25 cellular contexts compared by ENCODE assay signal in the genomic region with DNA sequence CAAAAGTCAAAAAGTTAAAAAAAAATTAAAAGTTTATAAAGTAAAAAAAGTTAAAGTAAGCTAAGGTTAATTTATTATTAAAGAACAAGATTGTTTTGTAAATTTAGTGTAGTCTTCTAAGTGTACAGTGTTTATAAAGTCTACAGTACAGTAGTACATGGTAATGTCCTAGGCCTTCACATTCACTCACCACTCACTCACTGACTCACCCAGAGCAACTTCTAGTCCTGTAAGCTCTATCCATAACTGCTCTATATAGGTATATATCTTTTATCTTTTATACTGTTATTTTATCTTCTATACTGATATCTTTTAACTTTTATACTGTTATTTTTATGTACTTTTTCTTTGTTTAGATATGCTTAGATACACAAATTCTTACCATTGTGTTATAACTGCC.
"Had no signal": no experiment of that assay in that cellular context is flagged by ENCODE, and none has a peak within 500 bp of the region (broad histone marks: within the 10 kb centered on the region; RNA-seq: fewer than 3 reads in every experiment).

No MANE protein-coding gene starts in this region.

- H3K9ac ChIP-seq: neural progenitor cell, parathyroid adenoma had no signal

- H2AFZ ChIP-seq: neural progenitor cell, parathyroid adenoma had no signal

- H3K9me3 ChIP-seq: ovary, psoas muscle, right lobe of liver, sigmoid colon, stomach, thoracic aorta, thyroid gland, tibial nerve, upper lobe of left lung, vagina had no signal

- H3K4me2 ChIP-seq: neural progenitor cell had no signal

- H3K4me3 ChIP-seq: neural progenitor cell, ovary, psoas muscle, right lobe of liver, sigmoid colon, stomach, thoracic aorta, thyroid gland, tibial nerve, upper lobe of left lung, vagina had no signal

- H3K36me3 ChIP-seq: ovary, thoracic aorta, thyroid gland, vagina had no signal

- H3K4me1 ChIP-seq: neural progenitor cell, parathyroid adenoma, right lobe of liver, tibial nerve, upper lobe of left lung had no signal

- H3K27me3 ChIP-seq: neural progenitor cell, ovary, right lobe of liver, sigmoid colon, stomach, thyroid gland, tibial nerve, upper lobe of left lung, vagina had no signal

- ATAC-seq: psoas muscle; right cardiac atrium; right lobe of liver; stimulated activated effector memory CD8-positive, alpha-beta T cell treated with anti-CD3 and anti-CD28 coated beads, Interleukin-12 subunit alpha, Interleukin-12 subunit beta, amount 100 ng/mL, for 72 hours; stimulated activated naive B cell treated with anti-CD40 and anti-IgM and Interleukin-4, amounts not matched to agents 10 μg/mL and 1 μg/mL and 100 μg/mL, for 72 hours had no signal

- DNase-seq: occipital lobe; ovary; posterior cingulate gyrus; psoas muscle; right cardiac atrium; right lobe of liver; sigmoid colon; small intestine; stimulated activated CD4-positive, alpha-beta T cell treated with anti-CD3 and anti-CD28 coated beads, Interleukin-15, amount 100 ng/mL, for 24 hours; stimulated activated CD4-positive, alpha-beta T cell treated with anti-CD3 and anti-CD28 coated beads, Interleukin-2, amount 100 ng/mL, for 24 hours; stimulated activated CD4-positive, alpha-beta T cell treated with anti-CD3 and anti-CD28 coated beads, Interleukin-2, amount 100 ng/mL, for 48 hours; stimulated activated CD4-positive, alpha-beta T cell treated with anti-CD3 and anti-CD28 coated beads, Interleukin-4, amount 100 ng/mL, for 24 hours; stimulated activated naive B cell treated with anti-CD40 and anti-IgM and Interleukin-4, amounts not matched to agents 10 μg/mL and 1 μg/mL and 100 μg/mL, for 72 hours; stimulated activated naive CD4-positive, alpha-beta T cell treated with Interleukin-2 at 50 U/mL for 16 hours; stomach; thyroid gland; trophoblast cell; upper lobe of left lung had no signal

- H3K27ac ChIP-seq: neural progenitor cell, ovary, parathyroid adenoma, psoas muscle, right lobe of liver, sigmoid colon, stomach, thoracic aorta, thyroid gland, tibial nerve, upper lobe of left lung, vagina had no signal

- FAIRE-seq: small intestine, urothelium cell line had no signal
